26 cellular contexts compared by ENCODE assay signal in the genomic region with DNA sequence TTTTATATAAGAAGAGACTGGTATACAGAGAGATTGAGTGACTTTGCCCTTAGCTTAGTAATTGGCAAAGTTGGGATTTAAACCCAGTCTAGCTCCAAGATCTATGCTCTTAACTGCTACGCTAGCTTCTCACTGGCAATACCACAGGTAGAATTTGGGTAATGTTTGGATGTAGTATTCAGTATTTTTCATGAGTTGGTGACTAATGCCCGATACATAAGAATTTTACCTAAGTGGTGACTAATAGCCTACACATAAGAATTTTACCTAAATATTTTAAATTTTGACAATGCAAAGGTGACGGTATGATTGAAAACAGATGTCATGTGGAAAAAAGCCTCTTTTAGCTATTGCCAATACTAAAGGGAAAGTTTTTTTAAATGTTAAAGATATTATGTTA. TPM values are rescaled to one million over a fixed set of nuclear protein-coding genes. Genes with fewer than 3 reads are reported as not detected.
A peak's percentile ranks its signal among the peaks of the same experiment; 100 is the strongest.
DNase-seq lines count a peak whose midpoint lies in the region; ATAC-seq, FAIRE-seq and TF ChIP-seq lines count a peak whose summit lies in the region.
"Had no signal": no experiment of that assay in that cellular context is flagged by ENCODE, and none has a peak within 500 bp of the region (broad histone marks: within the 10 kb centered on the region; RNA-seq: fewer than 3 reads in every experiment).

No MANE protein-coding gene starts in this region.

- H3K36me3 ChIP-seq in breast epithelium (no peaks in the 10 kb centered on the region), RWPE2 (ENCODE audit: low read depth) (peaks cover 94% of the 10 kb centered on the region), bronchial epithelial cell (ENCODE audit: control insufficient read depth, insufficient read depth, low read length) (peaks cover 8% of the 10 kb centered on the region), H7 (replicated peaks; ENCODE audit: control insufficient read depth, insufficient read depth, low read length) (peaks cover 3% of the 10 kb centered on the region; the same call in 1 of the 2 replicates), Caco-2 (ENCODE audit: control insufficient read depth, insufficient read depth, low read length) (no peaks in the 10 kb centered on the region)
- H3K36me3 ChIP-seq: BLaER1 treated with 17β-estradiol and CSF1 and Interleukin-3, amounts not matched to agents 10 nM and 100 nM had no signal

- DNase-seq in MCF 10A (ENCODE audit: unreplicated experiment) (no peak), breast epithelium (ENCODE audit: low spot score in 2 of 2) (no peak), RWPE2 (ENCODE audit: low spot score) (no peak), bronchial epithelial cell (ENCODE audit: low read depth) (peak; percentile 58), RPMI8226 (no peak), H7 (no peak), Caco-2 (no peak)
- DNase-seq: 8988T; ACHN; AML-193; BE2C; Calu3; CD4-positive, alpha-beta T cell; CD8-positive, alpha-beta memory T cell; DMS53; DMS79 treated with DMSO at 0.1 percent for 48 hours; GM23248; H9 had no signal

- no peak for TF ChIP-seq POLR2A in breast epithelium (IDR thresholded peaks at IDR 0.05)

- H3K4me3 ChIP-seq in breast epithelium (no peak overlapping the region), RWPE2 (ENCODE audit: severe bottlenecking) (no peak overlapping the region), bronchial epithelial cell (ENCODE audit: low read depth, low read length) (no peak overlapping the region), H7 (ENCODE audit: insufficient read depth, low read depth, low read length) (no peak overlapping the region), Caco-2 (ENCODE audit: low read depth, low read length) (no peak overlapping the region)
- H3K4me3 ChIP-seq: A549; BLaER1 treated with 17β-estradiol and CSF1 and Interleukin-3, amounts not matched to agents 10 nM and 100 nM; GM23248 had no signal

- POLR2A ChIA-PET in MCF 10A (lab: Yijun Ruan, JAX) (interaction anchor here (0.6 to 3.3 kb wide), 6 partner anchors 16 to 154 kb away, joined by 3 to 28 read pairs (median 3); a partner anchor contains a TSS), Caco-2 (lab: Charles Lee) (no interaction called here)

- no peaks in the 10 kb centered on the region for H3K9me3 Mint-ChIP-seq in MCF 10A (ENCODE audit: unreplicated experiment)
- H3K9me3 Mint-ChIP-seq in Caco-2 (ENCODE audit: unreplicated experiment), result no peaks in the 10 kb centered on the region
- H3K9me3 Mint-ChIP-seq: CD14-positive monocyte; CD4-positive, alpha-beta T cell; CD8-positive, alpha-beta memory T cell; H9 had no signal

- no peak for FAIRE-seq in bronchial epithelial cell (lab: Jason Lieb, UNC)
- FAIRE-seq: A549, G401.6, GM12892, H1 had no signal

- TF ChIP-seq CTCF in MCF 10A (IDR thresholded peaks at IDR 0.05; ENCODE audit: unreplicated experiment) (no peak), breast epithelium (IDR thresholded peaks at IDR 0.05) (no peak), RWPE2 (IDR thresholded peaks at IDR 0.05; ENCODE audit: poor library complexity, severe bottlenecking) (no peak), bronchial epithelial cell (IDR thresholded peaks at IDR 0.05; ENCODE audit: insufficient read depth, low read length, severe bottlenecking) (no peak), Caco-2 (IDR thresholded peaks at IDR 0.05; ENCODE audit: insufficient read depth in 1 of 2, low read depth in 1 of 2, low read length in 1 of 2, severe bottlenecking in 1 of 2, unreplicated experiment in 1 of 2) (no peak)

- H3K27ac ChIP-seq in breast epithelium (no peak overlapping the region), RWPE2 (ENCODE audit: poor library complexity, severe bottlenecking) (peak overlapping the region; percentile 22)
- H3K27ac ChIP-seq: A549; BLaER1 treated with 17β-estradiol and CSF1 and Interleukin-3, amounts not matched to agents 10 nM and 100 nM; GM23248 had no signal

- H3K4me1 Mint-ChIP-seq in MCF 10A (ENCODE audit: insufficient read depth, unreplicated experiment) (peaks cover 19% of the 10 kb centered on the region), Caco-2 (ENCODE audit: low read depth, unreplicated experiment) (no peaks in the 10 kb centered on the region)
- H3K4me1 Mint-ChIP-seq: CD8-positive, alpha-beta memory T cell had no signal

- H3K27me3 ChIP-seq in breast epithelium, result no peaks in the 10 kb centered on the region
- no peaks in the 10 kb centered on the region for H3K27me3 ChIP-seq in RWPE2 (ENCODE audit: insufficient read depth, poor library complexity, severe bottlenecking)
- H3K27me3 ChIP-seq in bronchial epithelial cell (ENCODE audit: control insufficient read depth, insufficient read depth, low read length), result no peaks in the 10 kb centered on the region
- H3K27me3 ChIP-seq in H7 (ENCODE audit: control insufficient read depth, insufficient read depth, low read length), result no peaks in the 10 kb centered on the region
- no peaks in the 10 kb centered on the region for H3K27me3 ChIP-seq in Caco-2 (replicated peaks; ENCODE audit: control insufficient read depth, insufficient read depth, low read length)
- H3K27me3 ChIP-seq: BE2C; BLaER1 treated with 17β-estradiol and CSF1 and Interleukin-3, amounts not matched to agents 10 nM and 100 nM had no signal

- intact Hi-C loops in MCF 10A (cut with micrococcal nuclease) (no loop called here), breast epithelium (cut with DNase I; ENCODE audit: low total_unique reads) (no loop called here), Caco-2 (cut with micrococcal nuclease; ENCODE audit: unreplicated experiment) (no loop called here)

- H3K36me3 Mint-ChIP-seq in MCF 10A (ENCODE audit: insufficient read depth, unreplicated experiment) (peaks cover 89% of the 10 kb centered on the region), Caco-2 (ENCODE audit: insufficient read depth, unreplicated experiment) (peaks cover 6% of the 10 kb centered on the region)

- BruUV-seq in MCF 10A (replicated peaks; lab: Mats Ljungman, UMichigan) (no TSS peak), Caco-2 (replicated peaks; lab: Mats Ljungman, UMichigan) (no TSS peak)

- H3K27me3 Mint-ChIP-seq in MCF 10A (ENCODE audit: insufficient read depth, unreplicated experiment) (no peaks in the 10 kb centered on the region), Caco-2 (ENCODE audit: insufficient read depth, unreplicated experiment) (no peaks in the 10 kb centered on the region)
- H3K27me3 Mint-ChIP-seq: CD4-positive, alpha-beta T cell; CD8-positive, alpha-beta memory T cell had no signal

- no peaks in the 10 kb centered on the region for H3K9me3 ChIP-seq in breast epithelium
- no peaks in the 10 kb centered on the region for H3K9me3 ChIP-seq in RWPE2 (ENCODE audit: severe bottlenecking)
- H3K9me3 ChIP-seq in Caco-2, result no peaks in the 10 kb centered on the region
- H3K9me3 ChIP-seq: A549; BE2C; BLaER1 treated with 17β-estradiol and CSF1 and Interleukin-3, amounts not matched to agents 10 nM and 100 nM had no signal

- peak overlapping the region; percentile 39 for H3K27ac Mint-ChIP-seq in MCF 10A (ENCODE audit: low read depth, unreplicated experiment)
- no peak overlapping the region for H3K27ac Mint-ChIP-seq in Caco-2 (ENCODE audit: unreplicated experiment)
- H3K27ac Mint-ChIP-seq: CD14-positive monocyte; CD4-positive, alpha-beta T cell; CD8-positive, alpha-beta memory T cell; H9 had no signal

- CTCF ChIA-PET in MCF 10A (lab: Yijun Ruan, JAX) (interaction anchor here (0.5 to 2.4 kb wide), 4 partner anchors 11 to 75 kb away, joined by 3 to 13 read pairs (median 5); no protein-coding TSS in a partner anchor), Caco-2 (lab: Charles Lee) (no interaction called here)

- H3K4me1 ChIP-seq in breast epithelium, result peaks cover 0 to 4% of the 10 kb centered on the region in 2 donors
- H3K4me1 ChIP-seq in RWPE2 (ENCODE audit: insufficient read depth, poor library complexity, severe bottlenecking), result peaks cover 10% of the 10 kb centered on the region
- no peaks in the 10 kb centered on the region; the same call in 1 of the 2 replicates for H3K4me1 ChIP-seq in Caco-2
- H3K4me1 ChIP-seq: A549, BE2C had no signal

- H3K4me3 Mint-ChIP-seq in MCF 10A (ENCODE audit: unreplicated experiment) (no peak overlapping the region), Caco-2 (ENCODE audit: unreplicated experiment) (no peak overlapping the region)
- H3K4me3 Mint-ChIP-seq: CD14-positive monocyte; CD4-positive, alpha-beta T cell; CD8-positive, alpha-beta memory T cell; H9 had no signal

- peak; percentile 63 for ATAC-seq in RWPE2 (ENCODE audit: low read depth)
- ATAC-seq: A549, HCT116 had no signal

RNA-seq across cellular contexts. Expression of a gene that starts 24.3 kb away (rescaled TPM):
- total RNA-seq in MCF 10A (2022), result 61.2 and 88.7 TPM in 2 replicates
- 10 to 100 TPM; 11.5 to 25.9 (median 18.1) TPM for total RNA-seq in breast epithelium
- total RNA-seq in bronchial epithelial cell, result 58.9 and 62.7 TPM in 2 replicates
- 31.2 and 34.5 TPM in 2 replicates for total RNA-seq in H7 (2014; rRNA removed; shearing (Covaris generic))
- total RNA-seq in Caco-2 (2022), result 20.4 and 20.5 TPM in 2 replicates

RNA-seq across cellular contexts. Expression of a gene that starts 44.2 kb away (rescaled TPM):
- total RNA-seq in MCF 10A (2022), result 6.1 and 7.2 TPM in 2 replicates
- total RNA-seq in breast epithelium, result 1 to 10 TPM; 2.3 to 4.1 (median 2.9) TPM
- 0.26 TPM in 1 of 2 replicates, not detected in the other for total RNA-seq in bronchial epithelial cell
- total RNA-seq in H7 (2014; rRNA removed; shearing (Covaris generic)), result not detected in 2 replicates
- not detected in 2 replicates for total RNA-seq in Caco-2 (2022)
- total RNA-seq: Calu3; CD4-positive, alpha-beta T cell; CD8-positive, alpha-beta memory T cell; Daoy; GM23248; H1; H9 had no signal
